In the genomic region with DNA sequence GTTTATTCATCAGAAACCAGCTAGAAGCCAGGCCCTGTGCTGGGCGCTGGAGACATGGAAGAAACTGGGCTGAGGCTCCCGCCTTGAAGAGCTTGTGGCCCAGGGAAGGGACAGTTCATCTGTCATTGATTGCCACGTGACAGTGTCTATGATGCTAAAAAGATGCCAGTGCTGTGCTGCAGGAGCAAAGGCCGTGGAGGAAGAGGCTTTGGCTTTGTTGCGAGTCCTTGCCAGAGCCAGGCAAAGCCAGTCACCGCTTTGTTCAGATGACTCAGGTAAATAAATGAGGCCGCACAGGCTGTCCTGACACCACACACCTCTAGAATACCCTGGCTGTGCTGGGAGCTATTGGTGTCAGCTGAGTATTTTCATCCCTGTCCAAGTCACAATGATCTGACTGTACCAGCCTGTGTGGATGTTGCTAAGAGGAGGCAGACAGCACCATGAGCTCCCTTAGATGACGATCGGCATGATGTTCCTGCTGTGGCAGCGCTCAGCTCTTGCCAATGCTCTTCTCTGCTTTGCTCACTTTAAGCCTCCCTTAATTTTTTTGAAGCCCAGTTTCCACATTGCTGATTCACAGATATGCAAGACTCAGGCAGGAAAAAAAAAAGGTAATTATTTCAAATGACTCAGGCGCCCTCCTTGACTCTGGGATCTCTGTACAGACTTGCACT, we compare ENCODE assay signal across 8 cellular contexts.
A peak's percentile ranks its signal among the peaks of the same experiment; 100 is the strongest.
DNase-seq lines count a peak whose midpoint lies in the region; ATAC-seq and TF ChIP-seq lines count a peak whose summit lies in the region.

No MANE protein-coding gene starts in this region.

- DNase-seq in Calu3 = peak; percentile 43
- DNase-seq in OCI-LY7 (ENCODE audit: low spot score) = no peak
- no peak for DNase-seq in neural progenitor cell (ENCODE audit: low spot score)
- no peak for DNase-seq in Caco-2
- no peak for DNase-seq in GM19240 (ENCODE audit: insufficient read length, low spot score)
- DNase-seq in glutamatergic neuron = no peak

- H3K27ac ChIP-seq in OCI-LY7 (ENCODE audit: low read depth, low read length, poor library complexity, severe bottlenecking) = no peak overlapping the region
- no peak overlapping the region for H3K27ac ChIP-seq in neural progenitor cell

- H4K20me1 ChIP-seq in OCI-LY7 (ENCODE audit: insufficient read depth, low read length) (no peaks in the 10 kb centered on the region), neural progenitor cell (ENCODE audit: low read depth) (no peaks in the 10 kb centered on the region)

- no peaks in the 10 kb centered on the region for H3K9me2 ChIP-seq in OCI-LY7 (ENCODE audit: insufficient read depth, low read length)

- H2AFZ ChIP-seq in OCI-LY7 (ENCODE audit: low read length) (peak overlapping the region; percentile 56; the same call in 1 of the 2 replicates), neural progenitor cell (replicated peaks) (no peak overlapping the region)

- H3K4me2 ChIP-seq in OCI-LY7 (ENCODE audit: low read length) (peak overlapping the region; percentile 56), neural progenitor cell (peak overlapping the region; percentile 67)

- H3K4me3 Mint-ChIP-seq in Calu3 (ENCODE audit: low read depth, unreplicated experiment) = no peak overlapping the region
- peak overlapping the region; percentile 62 for H3K4me3 Mint-ChIP-seq in neural progenitor cell
- H3K4me3 Mint-ChIP-seq in Caco-2 (ENCODE audit: unreplicated experiment) = no peak overlapping the region
- H3K4me3 Mint-ChIP-seq in glutamatergic neuron (ENCODE audit: unreplicated experiment) = no peak overlapping the region

- H3K36me3 Mint-ChIP-seq in Calu3 (ENCODE audit: insufficient read depth, unreplicated experiment) (peaks cover 18% of the 10 kb centered on the region), neural progenitor cell (no peaks in the 10 kb centered on the region), Caco-2 (ENCODE audit: insufficient read depth, unreplicated experiment) (no peaks in the 10 kb centered on the region), glutamatergic neuron (ENCODE audit: unreplicated experiment) (no peaks in the 10 kb centered on the region)

- no peaks in the 10 kb centered on the region for H3K36me3 ChIP-seq in OCI-LY7 (ENCODE audit: insufficient read depth, low read length)
- H3K36me3 ChIP-seq in endocrine pancreas (ENCODE audit: control insufficient read depth, insufficient read depth, low read length) = no peaks in the 10 kb centered on the region
- H3K36me3 ChIP-seq in neural progenitor cell = no peaks in the 10 kb centered on the region
- H3K36me3 ChIP-seq in Caco-2 (ENCODE audit: control insufficient read depth, insufficient read depth, low read length) = no peaks in the 10 kb centered on the region

- no peaks in the 10 kb centered on the region for H3K27me3 Mint-ChIP-seq in Calu3 (ENCODE audit: unreplicated experiment)
- peaks cover 7% of the 10 kb centered on the region for H3K27me3 Mint-ChIP-seq in neural progenitor cell (ENCODE audit: insufficient read depth, low read depth)
- no peaks in the 10 kb centered on the region for H3K27me3 Mint-ChIP-seq in Caco-2 (ENCODE audit: insufficient read depth, unreplicated experiment)
- H3K27me3 Mint-ChIP-seq in glutamatergic neuron (ENCODE audit: unreplicated experiment) = peaks cover 4% of the 10 kb centered on the region

- H3K4me1 Mint-ChIP-seq in Calu3 (ENCODE audit: low read depth, unreplicated experiment) (peaks cover 53% of the 10 kb centered on the region), neural progenitor cell (peaks cover 59% of the 10 kb centered on the region), Caco-2 (ENCODE audit: low read depth, unreplicated experiment) (peaks cover 14% of the 10 kb centered on the region), glutamatergic neuron (ENCODE audit: low read depth, unreplicated experiment) (peaks cover 34% of the 10 kb centered on the region)

- CTCF ChIA-PET in Calu3 (lab: Charles Lee) = interaction anchor here (0.5 to 2.2 kb wide), 12 partner anchors 49 to 573 kb away, joined by 3 to 14 read pairs (median 4); no protein-coding TSS in a partner anchor
- CTCF ChIA-PET in OCI-LY7 (lab: Charles Lee; ENCODE audit: unreplicated experiment) = interaction anchor here (1.4 kb wide), 1 partner anchor 407 kb away, joined by 5 read pairs; no protein-coding TSS in a partner anchor
- CTCF ChIA-PET in Caco-2 (lab: Charles Lee) = interaction anchor here (0.7 to 2.0 kb wide), 3 partner anchors 55 to 409 kb away, joined by 3 to 8 read pairs (median 4); no protein-coding TSS in a partner anchor

- POLR2A ChIA-PET in OCI-LY7 (lab: Charles Lee) = interaction anchor here (0.6 to 0.7 kb wide), 4 partner anchors 46 to 740 kb away, joined by 3 to 8 read pairs (median 3); no protein-coding TSS in a partner anchor
- POLR2A ChIA-PET in Caco-2 (lab: Charles Lee) = no interaction called here

- TF ChIP-seq CTCF in Calu3 (IDR thresholded peaks at IDR 0.05; ENCODE audit: unreplicated experiment) = no peak
- no peak for TF ChIP-seq CTCF in OCI-LY7 (conservative IDR thresholded peaks at IDR 0.05; ENCODE audit: low read length)
- no peak for TF ChIP-seq CTCF in neural progenitor cell (IDR thresholded peaks at IDR 0.05)
- TF ChIP-seq CTCF in Caco-2 (IDR thresholded peaks at IDR 0.05; ENCODE audit: insufficient read depth in 1 of 2, low read depth in 1 of 2, low read length in 1 of 2, severe bottlenecking in 1 of 2, unreplicated experiment in 1 of 2) = no peak
- no peak for TF ChIP-seq CTCF in glutamatergic neuron (IDR thresholded peaks at IDR 0.05; ENCODE audit: partially characterized antibody, unreplicated experiment)

- H3K9me3 Mint-ChIP-seq in Calu3 (ENCODE audit: low read depth, unreplicated experiment) (no peaks in the 10 kb centered on the region), neural progenitor cell (no peaks in the 10 kb centered on the region), Caco-2 (ENCODE audit: unreplicated experiment) (no peaks in the 10 kb centered on the region), glutamatergic neuron (ENCODE audit: unreplicated experiment) (peaks cover 7% of the 10 kb centered on the region)

- H3K4me3 ChIP-seq in OCI-LY7 (ENCODE audit: low read depth, low read length, poor library complexity, severe bottlenecking) = no peak overlapping the region
- peak overlapping the region; percentile 11 for H3K4me3 ChIP-seq in endocrine pancreas (ENCODE audit: control insufficient read depth, insufficient read depth, low read length)
- peak overlapping the region; percentile 11 for H3K4me3 ChIP-seq in neural progenitor cell
- no peak overlapping the region for H3K4me3 ChIP-seq in Caco-2 (ENCODE audit: low read depth, low read length)

- peak overlapping the region; percentile 94 for H3K27ac Mint-ChIP-seq in Calu3 (ENCODE audit: unreplicated experiment)
- peak overlapping the region; percentile 61 for H3K27ac Mint-ChIP-seq in neural progenitor cell
- no peak overlapping the region for H3K27ac Mint-ChIP-seq in Caco-2 (ENCODE audit: unreplicated experiment)
- H3K27ac Mint-ChIP-seq in glutamatergic neuron (ENCODE audit: unreplicated experiment) = no peak overlapping the region

- H3K4me1 ChIP-seq in OCI-LY7 (ENCODE audit: insufficient read depth, low read length, poor library complexity, severe bottlenecking) (peaks cover 3% of the 10 kb centered on the region), endocrine pancreas (ENCODE audit: control insufficient read depth, insufficient read depth, low read length) (peaks cover 7% of the 10 kb centered on the region), neural progenitor cell (peaks cover 9% of the 10 kb centered on the region), Caco-2 (peaks cover 13% of the 10 kb centered on the region)

- H3K9me3 ChIP-seq in OCI-LY7 (ENCODE audit: low read length) (no peaks in the 10 kb centered on the region), endocrine pancreas (ENCODE audit: control insufficient read depth, low read length) (no peaks in the 10 kb centered on the region), neural progenitor cell (ENCODE audit: low read depth) (no peaks in the 10 kb centered on the region), Caco-2 (no peaks in the 10 kb centered on the region)

- no peaks in the 10 kb centered on the region for H3F3A ChIP-seq in neural progenitor cell (ENCODE audit: low read depth)

- H3K27me3 ChIP-seq in endocrine pancreas (ENCODE audit: control insufficient read depth, insufficient read depth, low read length) = no peaks in the 10 kb centered on the region
- H3K27me3 ChIP-seq in neural progenitor cell = peaks cover 16% of the 10 kb centered on the region
- H3K27me3 ChIP-seq in Caco-2 (replicated peaks; ENCODE audit: control insufficient read depth, insufficient read depth, low read length) = no peaks in the 10 kb centered on the region

- BruUV-seq in Calu3 (replicated peaks; lab: Mats Ljungman, UMichigan) = no TSS peak
- no TSS peak for BruUV-seq in OCI-LY7 (replicated peaks; lab: Mats Ljungman, UMichigan)
- no TSS peak for BruUV-seq in Caco-2 (replicated peaks; lab: Mats Ljungman, UMichigan)

- H3K9ac ChIP-seq in endocrine pancreas (ENCODE audit: control insufficient read depth, insufficient read depth, low read length) (no peak overlapping the region), neural progenitor cell (no peak overlapping the region)

- no peak for ATAC-seq in GM18909 (IDR thresholded peaks at IDR 0.05; ENCODE audit: poor library complexity, unreplicated experiment)

- H3K79me2 ChIP-seq in OCI-LY7 (ENCODE audit: insufficient read depth, low read depth, low read length) (no peaks in the 10 kb centered on the region), neural progenitor cell (ENCODE audit: low read depth) (no peaks in the 10 kb centered on the region)

- intact Hi-C loops in Calu3 (cut with micrococcal nuclease; ENCODE audit: unreplicated experiment) = loop anchor here (5.0 kb wide), 1 partner anchor 530 kb away; no protein-coding TSS in a partner anchor
- intact Hi-C loops in OCI-LY7 (cut with micrococcal nuclease; ENCODE audit: unreplicated experiment) = loop anchor here (5.0 kb wide), 3 partner anchors 105 to 545 kb away; no protein-coding TSS in a partner anchor
- intact Hi-C loops in Caco-2 (cut with micrococcal nuclease; ENCODE audit: unreplicated experiment) = no loop called here

Comparison
In these comparisons a context has a peak if more than half of its experiments do, and no peak if none do; other contexts are left out.
1. H3K27ac Mint-ChIP-seq: peak in Calu3 (single experiment) and neural progenitor cell (single experiment); none in Caco-2 (single experiment) and glutamatergic neuron (single experiment).
2. H3K4me3 ChIP-seq: peak in endocrine pancreas (single experiment) and neural progenitor cell (single experiment); none in OCI-LY7 (single experiment) and Caco-2 (single experiment).